Comparison of ENCODE assay signal across 14 cellular contexts in genomic region chr2:189177441-189177840, GRCh38. TPM values are rescaled to one million over a fixed set of nuclear protein-coding genes. Genes with fewer than 3 reads are reported as not detected.
DNase-seq lines count a peak whose midpoint lies in the region; ATAC-seq and TF ChIP-seq lines count a peak whose summit lies in the region.
"Had no signal": no experiment of that assay in that cellular context is flagged by ENCODE, and none has a peak within 500 bp of the region (broad histone marks: within the 10 kb centered on the region; RNA-seq: fewer than 3 reads in every experiment).

No MANE protein-coding gene starts in this region.

- no peaks in the 10 kb centered on the region for H3K9me1 ChIP-seq in IMR-90 (ENCODE audit: insufficient read depth, low read length)

- H3K36me3 ChIP-seq in IMR-90 (ENCODE audit: control insufficient read depth, insufficient read depth, low read length), result no peaks in the 10 kb centered on the region; the same call in 1 of the 2 replicates
- H3K36me3 ChIP-seq in muscle layer of colon (ENCODE audit: insufficient read depth, low read length), result no peaks in the 10 kb centered on the region
- H3K36me3 ChIP-seq in transverse colon, result no peaks in the 10 kb centered on the region

- H3K9me3 ChIP-seq in IMR-90 (ENCODE audit: control insufficient read depth, insufficient read depth, low read length) (no peaks in the 10 kb centered on the region), muscle layer of colon (ENCODE audit: low read length) (no peaks in the 10 kb centered on the region), transverse colon (no peaks in the 10 kb centered on the region)

- 0 out of 2 replicates have a peak overlapping the region, but pooled peaks have one; percentile 12 for H4K5ac ChIP-seq in IMR-90 (ENCODE audit: low read depth, low read length)

- H3K9ac ChIP-seq in IMR-90 (ENCODE audit: low read depth, low read length), result peak overlapping the region; percentile 97
- peak overlapping the region; percentile 28 for H3K9ac ChIP-seq in muscle layer of colon (ENCODE audit: low read length)

- no peak overlapping the region for H2BK20ac ChIP-seq in IMR-90 (ENCODE audit: low read depth, low read length)

- peak overlapping the region; percentile 83; the same call in 1 of the 2 replicates for H3K56ac ChIP-seq in IMR-90 (ENCODE audit: extremely low read depth, insufficient read depth, low read length)

- H4K8ac ChIP-seq in IMR-90 (ENCODE audit: low read depth in 2 of 2, low read length in 2 of 2), result peak overlapping the region in 1 of 2 experiments; percentile 53; a peak in 1 of 4 replicates

- peak overlapping the region; percentile 70 for H3K18ac ChIP-seq in IMR-90 (ENCODE audit: low read depth, low read length)

- CTCF ChIA-PET in IMR-90 (lab: Yijun Ruan, JAX), result interaction anchor here (1.1 kb wide), 1 partner anchor 95 kb away, joined by 7 read pairs; no protein-coding TSS in a partner anchor

- peak overlapping the region; percentile 30; the same call in 1 of the 2 replicates for H3K4ac ChIP-seq in IMR-90 (ENCODE audit: low read depth, low read length)

- H4K91ac ChIP-seq in IMR-90 (ENCODE audit: insufficient read depth, low read depth, low read length), result no peak overlapping the region

- peaks cover 26% of the 10 kb centered on the region; the same call in 1 of the 2 replicates for H4K20me1 ChIP-seq in IMR-90 (ENCODE audit: insufficient read depth, low read length)

- peak overlapping the region; percentile 32; the same call in 1 of the 2 replicates for H3K23ac ChIP-seq in IMR-90 (ENCODE audit: low read depth, low read length)

- POLR2A ChIA-PET in IMR-90 (lab: Charles Lee; ENCODE audit: unreplicated experiment), result interaction anchor here (1.1 to 1.5 kb wide), 2 partner anchors 62 to 109 kb away, joined by 4 to 8 read pairs; no protein-coding TSS in a partner anchor

- H3K27ac ChIP-seq in IMR-90 (ENCODE audit: insufficient read depth, low read length) (peak overlapping the region; percentile 87), dorsolateral prefrontal cortex (no peak overlapping the region), muscle layer of colon (ENCODE audit: low read depth, low read length) (peak overlapping the region; percentile 91), transverse colon (peak overlapping the region; percentile 78 to 88 (median 84))
- H3K27ac ChIP-seq: VCaP had no signal

- WGBS in IMR-90 (ENCODE audit: extremely low coverage in 2 of 2, insufficient read length in 1 of 2), 2 experiments, result no CpG with 5 or more reads among the region's 3 CpGs
- WGBS in transverse colon (ENCODE audit: low coverage in 1 of 2), 2 donors, result 55 to 75% methylated on average over 3 of the region's 3 CpGs

- no peak overlapping the region for H2AK5ac ChIP-seq in IMR-90 (ENCODE audit: low read depth, low read length)

- peak overlapping the region; percentile 96 for H3K4me3 ChIP-seq in IMR-90 (ENCODE audit: insufficient read depth, low read depth, low read length)
- H3K4me3 ChIP-seq in dorsolateral prefrontal cortex, result peak overlapping the region in 43 of 59 donors; percentile 0 to 63 (median 50)
- H3K4me3 ChIP-seq in muscle layer of colon (ENCODE audit: low read depth in 1 of 2, low read length in 2 of 2), result peak overlapping the region; percentile 28 to 56
- H3K4me3 ChIP-seq in transverse colon, result peak overlapping the region; percentile 9 to 57 (median 40)
- H3K4me3 ChIP-seq: lung had no signal

- H2AK9ac ChIP-seq in IMR-90 (replicated peaks; ENCODE audit: low read depth, low read length, poor library complexity), result no peak overlapping the region

- in situ Hi-C loops in IMR-90 (cut with MboI; ENCODE audit: low sequenced_read_pairs), result loop anchor here (10.0 kb wide), 1 partner anchor 107 kb away; no protein-coding TSS in a partner anchor
- in situ Hi-C loops in transverse colon (cut with MboI; ENCODE audit: low pct_ligation_motif_present in 1 of 4, low pct_unique_long_range_greater_than_20kb in 1 of 4, low sequenced_read_pairs in 3 of 4), result no loop called here

- H3K4me2 ChIP-seq in IMR-90 (ENCODE audit: low read depth, low read length), result peak overlapping the region; percentile 100

- DNase-seq in IMR-90, result no peak
- no peak for DNase-seq in dorsolateral prefrontal cortex
- no peak for DNase-seq in transverse colon
- DNase-seq in stimulated activated naive CD8-positive, alpha-beta T cell treated with anti-CD3 and anti-CD28 coated beads, Interleukin-15, Interleukin-2, amounts not matched to agents 100 U/mL and 50 U/mL, for 24 hours, result no peak
- DNase-seq: activated T-cell treated with anti-CD3 and anti-CD28 coated beads, Interleukin-2, amount 50 U/mL, for 24 hours; DMS53; NCI-H510A; RPMI8226 had no signal

- peaks cover 5 to 18% of the 10 kb centered on the region in 2 experiments; a peak in 2 of 4 replicates for H3K79me1 ChIP-seq in IMR-90 (ENCODE audit: low read depth in 1 of 2, low read length in 2 of 2)

- TF ChIP-seq RAD21 in IMR-90 (IDR thresholded peaks at IDR 0.05; ENCODE audit: low read length), result no peak

- no peaks in the 10 kb centered on the region for H3K27me3 ChIP-seq in IMR-90 (ENCODE audit: control insufficient read depth, insufficient read depth, low read length)
- peaks cover 0 to 18% (median 0%) of the 10 kb centered on the region in 45 donors for H3K27me3 ChIP-seq in dorsolateral prefrontal cortex
- H3K27me3 ChIP-seq in muscle layer of colon (ENCODE audit: control insufficient read depth in 1 of 2, insufficient read depth in 2 of 2, low read length in 2 of 2), result no peaks in the 10 kb centered on the region
- no peaks in the 10 kb centered on the region for H3K27me3 ChIP-seq in transverse colon

- TF ChIP-seq POLR2A in IMR-90 (IDR thresholded peaks at IDR 0.05; ENCODE audit: low read depth, low read length), result no peak
- no peak for TF ChIP-seq POLR2A in transverse colon (IDR thresholded peaks at IDR 0.05)

- TF ChIP-seq EP300 in transverse colon (IDR thresholded peaks at IDR 0.05; ENCODE audit: low read depth), result no peak

- no TSS peak for BruUV-seq in IMR-90 (replicated peaks; lab: Mats Ljungman, UMichigan)

- no peak overlapping the region for H2AFZ ChIP-seq in IMR-90 (replicated peaks; ENCODE audit: low read length, poor library complexity)

- ATAC-seq in IMR-90 (ENCODE audit: low read depth) (no peak), GM21381 (IDR thresholded peaks at IDR 0.05; ENCODE audit: unreplicated experiment) (no peak), HG03025 (IDR thresholded peaks at IDR 0.05; ENCODE audit: low FRiP score, unreplicated experiment) (no peak), GM21529 (IDR thresholded peaks at IDR 0.05; ENCODE audit: unreplicated experiment) (no peak)
- no peak for ATAC-seq in stimulated activated naive CD8-positive, alpha-beta T cell treated with anti-CD3 and anti-CD28 coated beads, Interleukin-15, Interleukin-2, amounts not matched to agents 100 U/mL and 50 U/mL, for 24 hours

- H2BK120ac ChIP-seq in IMR-90 (ENCODE audit: low read depth, low read length), result 0 out of 2 replicates have a peak overlapping the region, but pooled peaks have one; percentile 18

- no peak overlapping the region for H2BK15ac ChIP-seq in IMR-90 (ENCODE audit: low read depth, low read length)

- dilution Hi-C loops in IMR-90 (cut with HindIII; ENCODE audit: low sequenced_read_pairs, unreplicated experiment), result no loop called here

- TF ChIP-seq CTCF in IMR-90 (conservative IDR thresholded peaks at IDR 0.05; ENCODE audit: low read depth, low read length) (no peak), dorsolateral prefrontal cortex (IDR thresholded peaks at IDR 0.05 in 54 of 56, conservative IDR thresholded peaks at IDR 0.05 in 2 of 56; ENCODE audit: low read depth in 1 of 56, partially characterized antibody in 56 of 56) (no peak), transverse colon (IDR thresholded peaks at IDR 0.05) (no peak)

- H2BK5ac ChIP-seq in IMR-90 (ENCODE audit: low read depth, low read length, poor library complexity, severe bottlenecking), result peak overlapping the region; percentile 95

- intact Hi-C loops in IMR-90 (cut with micrococcal nuclease), result loop anchor here (5.0 to 10.0 kb wide), 2 partner anchors 200 to 653 kb away; no protein-coding TSS in a partner anchor
- intact Hi-C loops in dorsolateral prefrontal cortex (cut with DNase I), result no loop called here
- intact Hi-C loops in transverse colon (cut with DNase I; ENCODE audit: low total_unique reads), result no loop called here

- H3K14ac ChIP-seq in IMR-90 (replicated peaks; ENCODE audit: low read depth, low read length), result peak overlapping the region; percentile 69

- H3K4me1 ChIP-seq in IMR-90 (ENCODE audit: control insufficient read depth, insufficient read depth, low read length) (peaks cover 5% of the 10 kb centered on the region; the same call in 1 of the 2 replicates), muscle layer of colon (ENCODE audit: insufficient read depth, low read length) (peaks cover 12% of the 10 kb centered on the region), transverse colon (peaks cover 0 to 22% (median 4%) of the 10 kb centered on the region in 4 donors)

TF ChIP-seq in IMR-90, 13 proteins besides CTCF, POLR2A, EP300 and RAD21:
- TF ChIP-seq NFE2L2 (IDR thresholded peaks at IDR 0.05; ENCODE audit: low read depth, low read length) (no peak), USF2 (IDR thresholded peaks at IDR 0.05; ENCODE audit: low read depth, low read length) (no peak), CEBPB (IDR thresholded peaks at IDR 0.05; ENCODE audit: low read depth, low read length) (no peak), RCOR1 (IDR thresholded peaks at IDR 0.05; ENCODE audit: insufficient replicate concordance, low read length) (no peak)
- TF ChIP-seq, protein P1, sequence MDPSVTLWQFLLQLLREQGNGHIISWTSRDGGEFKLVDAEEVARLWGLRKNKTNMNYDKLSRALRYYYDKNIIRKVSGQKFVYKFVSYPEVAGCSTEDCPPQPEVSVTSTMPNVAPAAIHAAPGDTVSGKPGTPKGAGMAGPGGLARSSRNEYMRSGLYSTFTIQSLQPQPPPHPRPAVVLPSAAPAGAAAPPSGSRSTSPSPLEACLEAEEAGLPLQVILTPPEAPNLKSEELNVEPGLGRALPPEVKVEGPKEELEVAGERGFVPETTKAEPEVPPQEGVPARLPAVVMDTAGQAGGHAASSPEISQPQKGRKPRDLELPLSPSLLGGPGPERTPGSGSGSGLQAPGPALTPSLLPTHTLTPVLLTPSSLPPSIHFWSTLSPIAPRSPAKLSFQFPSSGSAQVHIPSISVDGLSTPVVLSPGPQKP (IDR thresholded peaks at IDR 0.05; ENCODE audit: borderline replicate concordance, low read depth, low read length), result no peak

RNA-seq across cellular contexts. Expression of gene COL5A2, which starts 2.1 kb away (rescaled TPM):
- 235 and 257 TPM in 2 replicates for total RNA-seq in IMR-90 (2012; rRNA removed)
- 155 and 181 TPM in 2 replicates for polyA plus RNA-seq in IMR-90 (2012; rRNA removed)
- polyA plus RNA-seq in IMR-90 (2012; cell fraction: cytosol; rRNA removed), result 85.6 and 111 TPM in 2 replicates
- 121 and 233 TPM in 2 replicates for polyA plus RNA-seq in IMR-90 (2012; cell fraction: nucleus; rRNA removed; ENCODE audit: low replicate concordance)
- total RNA-seq in dorsolateral prefrontal cortex, result 10 to 100 TPM in 118 of 120 experiments, 1 to 10 TPM in 2; 4.7 to 71.0 (median 25.4) TPM
- total RNA-seq in transverse colon, result 10 to 100 TPM; 16.1 to 62.8 (median 33.1) TPM

Comparison
In these comparisons a context has a peak if more than half of its experiments do, and no peak if none do; other contexts are left out.
1. H3K27ac ChIP-seq: peak in IMR-90 (single experiment), muscle layer of colon (single experiment) and transverse colon (4 of 4); none in dorsolateral prefrontal cortex (0 of 59).
2. H3K4me3 ChIP-seq: peak in every context shown above with its lines; median percentile 96 in IMR-90; 50 in dorsolateral prefrontal cortex; 42 in muscle layer of colon; 40 in transverse colon.